In the genomic region with DNA sequence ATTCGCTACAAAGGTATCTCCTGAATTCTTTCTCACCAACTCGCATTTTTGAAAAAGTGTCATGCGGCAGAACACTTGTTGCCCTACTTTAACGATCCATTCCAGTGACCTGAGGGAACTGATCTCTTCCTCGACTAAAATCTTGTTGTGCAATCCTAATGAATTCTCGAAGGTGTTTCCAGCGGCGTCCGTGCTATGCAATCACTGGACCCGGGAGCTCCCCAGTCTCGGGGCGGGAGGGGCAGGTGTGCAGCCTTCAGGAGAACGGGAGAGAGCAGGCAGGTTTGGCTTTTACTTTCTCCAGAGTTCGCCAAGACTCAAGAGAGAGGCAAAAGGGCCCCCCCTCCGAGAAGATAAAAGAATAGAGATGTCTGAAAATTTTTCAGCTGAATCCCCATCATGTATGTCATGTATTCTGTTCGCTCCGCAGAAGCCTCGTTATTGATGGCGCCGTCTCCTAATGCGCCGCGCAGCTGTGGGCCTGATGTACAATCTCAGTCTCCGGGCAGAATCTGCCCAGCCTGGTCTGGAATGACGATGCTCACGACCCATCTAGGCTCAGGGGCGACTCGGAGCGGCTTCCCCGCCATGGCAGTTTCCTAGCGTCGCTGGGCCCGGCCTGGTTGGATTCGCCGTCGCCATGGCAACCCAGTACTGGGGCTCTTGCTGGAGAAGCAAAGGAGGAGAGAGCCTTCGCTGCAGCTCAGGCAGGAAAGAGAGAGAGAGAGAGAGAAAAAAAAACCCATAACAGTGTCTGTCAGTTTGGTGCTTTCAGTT, we compare ENCODE assay signal across 8 cellular contexts. TPM values are rescaled to one million over a fixed set of nuclear protein-coding genes. Genes with fewer than 3 reads are reported as not detected.
DNase-seq lines count a peak whose midpoint lies in the region; ATAC-seq and TF ChIP-seq lines count a peak whose summit lies in the region.

No MANE protein-coding gene starts in this region.

- H3K27ac Mint-ChIP-seq in glutamatergic neuron (ENCODE audit: unreplicated experiment) = no peak overlapping the region
- H3K27ac Mint-ChIP-seq in naive thymus-derived CD8-positive, alpha-beta T cell = no peak overlapping the region

- no peaks in the 10 kb centered on the region for H3K4me1 ChIP-seq in parathyroid adenoma

- no peaks in the 10 kb centered on the region for H3K4me1 Mint-ChIP-seq in glutamatergic neuron (ENCODE audit: low read depth, unreplicated experiment)
- H3K4me1 Mint-ChIP-seq in naive thymus-derived CD8-positive, alpha-beta T cell = peaks cover 0 to 9% (median 4%) of the 10 kb centered on the region in 4 donors

- H3K4me3 ChIP-seq in parathyroid adenoma (ENCODE audit: low read depth, low read length) = no peak overlapping the region

- no peak overlapping the region for H3K9ac ChIP-seq in parathyroid adenoma

- H3K36me3 ChIP-seq in parathyroid adenoma (ENCODE audit: control insufficient read depth, insufficient read depth, low read length) = no peaks in the 10 kb centered on the region

- no peaks in the 10 kb centered on the region for H3K9me3 ChIP-seq in parathyroid adenoma (ENCODE audit: control insufficient read depth, low read length)

- ATAC-seq in GM21526 (IDR thresholded peaks at IDR 0.05; ENCODE audit: low FRiP score, unreplicated experiment) = no peak
- no peak for ATAC-seq in naive thymus-derived CD8-positive, alpha-beta T cell

- H3K36me3 Mint-ChIP-seq in glutamatergic neuron (ENCODE audit: unreplicated experiment) = peaks cover 5% of the 10 kb centered on the region
- peaks cover 4 to 10% (median 6%) of the 10 kb centered on the region in 3 donors for H3K36me3 Mint-ChIP-seq in naive thymus-derived CD8-positive, alpha-beta T cell

- H3K9me3 Mint-ChIP-seq in glutamatergic neuron (ENCODE audit: unreplicated experiment) = peaks cover 2% of the 10 kb centered on the region
- H3K9me3 Mint-ChIP-seq in naive thymus-derived CD8-positive, alpha-beta T cell = peaks cover 0 to 8% (median 0%) of the 10 kb centered on the region in 9 donors

- POLR2A ChIA-PET in naive thymus-derived CD8-positive, alpha-beta T cell (lab: Charles Lee) = no interaction called here

- DNase-seq in DMS79 (lab: John Stamatoyannopoulos, UW) (peak; percentile 84), NCI-H748 (lab: John Stamatoyannopoulos, UW; ENCODE audit: unreplicated experiment) (peak; percentile 97), glutamatergic neuron (peak; percentile 91), NCI-H1048 (lab: John Stamatoyannopoulos, UW) (no peak)
- DNase-seq in naive thymus-derived CD8-positive, alpha-beta T cell = no peak
- no peak for DNase-seq in stimulated activated CD4-positive, alpha-beta T cell treated with anti-CD3 and anti-CD28 coated beads, Interleukin-2, amount 100 ng/mL, for 24 hours

- H3K4me3 Mint-ChIP-seq in glutamatergic neuron (ENCODE audit: unreplicated experiment) = peak overlapping the region; percentile 28
- H3K4me3 Mint-ChIP-seq in naive thymus-derived CD8-positive, alpha-beta T cell = no peak overlapping the region

- peak overlapping the region; percentile 56 for H2AFZ ChIP-seq in parathyroid adenoma

- H3K27me3 ChIP-seq in parathyroid adenoma (ENCODE audit: control insufficient read depth, insufficient read depth, low read length) = no peaks in the 10 kb centered on the region

- H3K27me3 Mint-ChIP-seq in glutamatergic neuron (ENCODE audit: unreplicated experiment) = no peaks in the 10 kb centered on the region
- no peaks in the 10 kb centered on the region for H3K27me3 Mint-ChIP-seq in naive thymus-derived CD8-positive, alpha-beta T cell

- no peaks in the 10 kb centered on the region for H3K79me2 ChIP-seq in parathyroid adenoma

- H3K4me2 ChIP-seq in parathyroid adenoma (ENCODE audit: low read length) = no peak overlapping the region

- H3K27ac ChIP-seq in parathyroid adenoma = no peak overlapping the region

- TF ChIP-seq CTCF in glutamatergic neuron (IDR thresholded peaks at IDR 0.05; ENCODE audit: partially characterized antibody, unreplicated experiment) = no peak
- no peak for TF ChIP-seq CTCF in parathyroid adenoma (IDR thresholded peaks at IDR 0.05)

RNA-seq across cellular contexts. Expression of a gene that starts 38.3 kb away (rescaled TPM):
- total RNA-seq in glutamatergic neuron (ENCODE audit: unreplicated experiment) = 4.9 TPM
- 1 to 10 TPM; 8.9 to 9.4 TPM for total RNA-seq in naive thymus-derived CD8-positive, alpha-beta T cell
- 1 to 10 TPM; 2.9 to 4.1 (median 3.0) TPM for polyA plus RNA-seq in naive thymus-derived CD8-positive, alpha-beta T cell

Comparison
In these comparisons a context has a peak if more than half of its experiments do, and no peak if none do; other contexts are left out.
1. DNase-seq: peak in DMS79 (single experiment), NCI-H748 (single experiment) and glutamatergic neuron (single experiment); none in NCI-H1048 (single experiment), naive thymus-derived CD8-positive, alpha-beta T cell (0 of 10) and stimulated activated CD4-positive, alpha-beta T cell treated with anti-CD3 and anti-CD28 coated beads, Interleukin-2, amount 100 ng/mL, for 24 hours (0 of 2).